8 cellular contexts compared by ENCODE assay signal in the genomic region with DNA sequence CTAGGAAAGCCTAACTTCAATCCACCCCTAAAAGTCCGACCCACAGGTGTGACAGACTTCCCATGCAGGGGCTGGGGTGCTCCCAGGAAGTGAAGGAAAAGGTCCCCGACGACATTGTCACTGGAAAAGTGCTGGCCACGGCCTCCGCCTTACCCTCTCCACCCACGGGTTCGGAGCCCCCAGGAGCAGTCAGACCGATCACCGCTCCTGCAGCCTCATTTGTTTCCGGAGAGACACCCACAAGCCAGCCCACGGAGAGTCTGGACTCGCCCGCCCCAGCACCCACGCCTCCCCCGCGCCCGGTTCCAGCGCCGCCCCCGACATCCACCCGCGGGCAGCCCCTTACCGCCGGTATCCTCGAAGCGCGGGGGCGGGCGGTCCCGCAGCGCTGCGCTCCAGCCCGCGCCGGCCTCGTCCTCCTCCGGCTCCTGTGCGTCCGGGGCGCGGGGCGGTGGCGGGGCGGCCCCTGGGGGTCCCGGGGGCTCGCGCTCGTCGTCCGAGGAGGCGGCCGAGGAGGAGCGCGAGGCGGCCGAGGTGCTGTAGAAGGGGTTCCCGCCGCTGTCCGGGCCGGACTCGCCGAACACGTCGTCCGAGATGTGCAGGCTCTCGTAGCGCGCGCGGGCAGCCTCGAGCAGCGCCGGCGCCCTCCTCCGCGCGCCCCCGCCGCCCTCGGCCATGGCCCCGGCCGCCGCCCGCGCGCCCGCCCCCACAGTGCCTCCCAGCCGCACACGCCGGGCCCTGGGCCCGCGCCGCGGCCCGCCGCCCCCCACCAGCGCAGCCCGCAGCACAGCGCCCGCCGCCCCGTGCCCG. TPM values are rescaled to one million over a fixed set of nuclear protein-coding genes. Genes with fewer than 3 reads are reported as not detected.
DNase-seq lines count a peak whose midpoint lies in the region; ATAC-seq, FAIRE-seq and TF ChIP-seq lines count a peak whose summit lies in the region.

No MANE protein-coding gene starts in this region.

- no peak for TF ChIP-seq EP300 in HepG2 (IDR thresholded peaks at IDR 0.05; ENCODE audit: low read depth in 2 of 2, low read length in 2 of 2)
- no peak for TF ChIP-seq EP300 in HepG2 (CRISPR knock-in tag; IDR thresholded peaks at IDR 0.05; ENCODE audit: borderline replicate concordance)

- no peak for ATAC-seq in activated naive CD8-positive, alpha-beta T cell treated with anti-CD3 and anti-CD28 coated beads, Interleukin-2, amount 50 U/mL, for 24 hours
- ATAC-seq in HepG2 (no peak; the same call in 2 of the 3 replicates), HG02981 (IDR thresholded peaks at IDR 0.05; ENCODE audit: unreplicated experiment) (no peak)

- POLR2A ChIA-PET in HEK293 (lab: Yijun Ruan, JAX) (interaction anchor here (1.1 kb wide), 1 partner anchor 90 kb away, joined by 3 read pairs; no protein-coding TSS in a partner anchor), HepG2 (lab: Yijun Ruan, JAX) (no interaction called here)

- H3K4me3 ChIP-seq in HEK293 (ENCODE audit: low read depth, low read length) (peak overlapping the region; percentile 48), HepG2 (replicated peaks in 1 of 3; ENCODE audit: insufficient read depth in 1 of 3, low read depth in 2 of 3, low read length in 3 of 3) (peak overlapping the region in 2 of 3 experiments; percentile 9 to 58; a peak in 1 of 6 replicates), urinary bladder (ENCODE audit: low read depth, low read length) (peak overlapping the region; percentile 75), lower leg skin (ENCODE audit: low read depth, poor library complexity, severe bottlenecking) (no peak overlapping the region)

- no peak overlapping the region for H3K9ac ChIP-seq in HepG2 (ENCODE audit: insufficient read depth, low read depth, low read length)

- H3K36me3 Mint-ChIP-seq in activated naive CD8-positive, alpha-beta T cell treated with anti-CD3 and anti-CD28 coated beads, Interleukin-2, amount 50 U/mL, for 24 hours (ENCODE audit: low read depth): peaks cover 2% of the 10 kb centered on the region

- DNase-seq in AG08396 (ENCODE audit: low spot score) (peak; percentile 39), HepG2 (ENCODE audit: low spot score) (no peak), NAMALWA (ENCODE audit: low spot score) (no peak), lower leg skin (ENCODE audit: low spot score in 2 of 2) (no peak)
- no peak for DNase-seq in activated naive CD8-positive, alpha-beta T cell treated with anti-CD3 and anti-CD28 coated beads, Interleukin-2, amount 50 U/mL, for 24 hours

- no peak for TF ChIP-seq POLR2A in HepG2 (IDR thresholded peaks at IDR 0.05; ENCODE audit: insufficient read depth in 1 of 2, low read depth in 2 of 2, low read length in 2 of 2)
- no peak for TF ChIP-seq POLR2A in lower leg skin (IDR thresholded peaks at IDR 0.05)

- H4K20me1 ChIP-seq in HepG2 (ENCODE audit: insufficient read depth, low read length): peaks cover 3% of the 10 kb centered on the region; the same call in 1 of the 2 replicates

- H3K27ac ChIP-seq in HEK293 (ENCODE audit: extremely low read depth, low read depth, low read length): no peak overlapping the region; the same call in 1 of the 2 replicates
- H3K27ac ChIP-seq in HepG2 (ENCODE audit: extremely low read length, insufficient read depth, low read length): no peak overlapping the region
- no peak overlapping the region for H3K27ac ChIP-seq in urinary bladder (ENCODE audit: low read depth)

- no peak for TF ChIP-seq RAD21 in HepG2 (CRISPR knock-in tag; IDR thresholded peaks at IDR 0.05)

- CTCF ChIA-PET in HEK293 (lab: Yijun Ruan, JAX) (no interaction called here), HepG2 (lab: Yijun Ruan, JAX; ENCODE audit: low intra/inter-chr PET ratio, low total read pairs) (no interaction called here)

- H3K9me3 ChIP-seq in HEK293 (ENCODE audit: control insufficient read depth, insufficient read depth, low read depth, low read length) (no peaks in the 10 kb centered on the region), HepG2 (ENCODE audit: low read length) (no peaks in the 10 kb centered on the region)

- peaks cover 9 to 41% of the 10 kb centered on the region in 2 experiments; a peak in 4 of 5 replicates for H3K27me3 ChIP-seq in HepG2 (ENCODE audit: control insufficient read depth in 1 of 2, insufficient read depth in 2 of 2, low read length in 2 of 2)

- WGBS in HepG2 (ENCODE audit: low lambda C conversion rate): 16% methylated on average over 36 of the region's 103 CpGs
- 2% methylated on average over 95 of the region's 103 CpGs for WGBS in urinary bladder
- WGBS in lower leg skin, 2 donors: 2 to 7% methylated on average over 4 to 22 of the region's 103 CpGs

- TF ChIP-seq CTCF in HEK293 (tag by site-specific recombination; IDR thresholded peaks at IDR 0.05) (no peak), HepG2 (CRISPR knock-in tag; IDR thresholded peaks at IDR 0.05) (no peak), lower leg skin (IDR thresholded peaks at IDR 0.05) (no peak)

- H3K36me3 ChIP-seq in HEK293 (ENCODE audit: control insufficient read depth in 2 of 2, insufficient read depth in 1 of 2, low read length in 2 of 2) (no peaks in the 10 kb centered on the region), HepG2 (replicated peaks in 1 of 2; ENCODE audit: control insufficient read depth in 1 of 2, insufficient read depth in 2 of 2, low read length in 2 of 2) (no peaks in the 10 kb centered on the region), urinary bladder (ENCODE audit: insufficient read depth) (no peaks in the 10 kb centered on the region)

- intact Hi-C loops in HepG2 (cut with micrococcal nuclease; ENCODE audit: unreplicated experiment) (no loop called here), lower leg skin (cut with DNase I; ENCODE audit: low total_unique reads) (no loop called here)

- in situ Hi-C loops in HepG2 (cut with HindIII; ENCODE audit: extremely low pct_ligation_motif_present, low pct_unique_long_range_greater_than_20kb): no loop called here

- peaks cover 12% of the 10 kb centered on the region for H3K4me1 Mint-ChIP-seq in activated naive CD8-positive, alpha-beta T cell treated with anti-CD3 and anti-CD28 coated beads, Interleukin-2, amount 50 U/mL, for 24 hours

- no TSS peak for BruUV-seq in HepG2 (replicated peaks; lab: Mats Ljungman, UMichigan)

- H3K4me1 ChIP-seq in HEK293 (ENCODE audit: control insufficient read depth, insufficient read depth, low read length) (no peaks in the 10 kb centered on the region; the same call in 1 of the 2 replicates), HepG2 (ENCODE audit: insufficient read depth, low read length) (no peaks in the 10 kb centered on the region), urinary bladder (ENCODE audit: insufficient read depth) (no peaks in the 10 kb centered on the region)

- no peaks in the 10 kb centered on the region for H3K79me2 ChIP-seq in HepG2 (ENCODE audit: insufficient read depth, low read length)

- H3K4me3 Mint-ChIP-seq in activated naive CD8-positive, alpha-beta T cell treated with anti-CD3 and anti-CD28 coated beads, Interleukin-2, amount 50 U/mL, for 24 hours: peak overlapping the region; percentile 38

- peaks cover 58% of the 10 kb centered on the region for H3K27me3 Mint-ChIP-seq in activated naive CD8-positive, alpha-beta T cell treated with anti-CD3 and anti-CD28 coated beads, Interleukin-2, amount 50 U/mL, for 24 hours

- H3K9me3 Mint-ChIP-seq in activated naive CD8-positive, alpha-beta T cell treated with anti-CD3 and anti-CD28 coated beads, Interleukin-2, amount 50 U/mL, for 24 hours: peaks cover 5% of the 10 kb centered on the region

- no peak overlapping the region for H3K4me2 ChIP-seq in HepG2 (ENCODE audit: low read depth, low read length)

- FAIRE-seq in HepG2 (lab: Jason Lieb, UNC): no peak

- H3K27ac Mint-ChIP-seq in activated naive CD8-positive, alpha-beta T cell treated with anti-CD3 and anti-CD28 coated beads, Interleukin-2, amount 50 U/mL, for 24 hours: no peak overlapping the region

- no peak overlapping the region for H2AFZ ChIP-seq in HepG2 (ENCODE audit: low read length)

TF ChIP-seq in HEK293, 187 proteins besides CTCF, POLR2A, EP300 and RAD21 (continues in another document):
- peak; percentile 46 for TF ChIP-seq GLIS2 (tag by site-specific recombination; IDR thresholded peaks at IDR 0.05)
- peak; percentile 67 for TF ChIP-seq SP2 (tag by site-specific recombination; IDR thresholded peaks at IDR 0.05)
- no peak for TF ChIP-seq ZNF354C (tag by site-specific recombination; IDR thresholded peaks at IDR 0.05; ENCODE audit: borderline replicate concordance, low read depth)

RNA-seq across cellular contexts. Expression of gene PGBD5, which starts 0.7 kb away (rescaled TPM):
- total RNA-seq in HepG2 (2016; rRNA removed; fragmentation: Illumina TruSeq; extraction: Trizol) (0.13 TPM in 2 replicates), urinary bladder (2.5 TPM), lower leg skin (1 to 10 TPM in 1 of 4 donors, under 1 TPM in 3; 0.04 to 1.6 (median 0.11) TPM)
- not detected in 2 replicates for total RNA-seq in HepG2 (2016; cell fraction: cytosol; rRNA removed; fragmentation: Illumina TruSeq; extraction: Trizol; ENCODE audit: low read depth)
- total RNA-seq in HepG2 (2016; cell fraction: insoluble cytoplasmic fraction; rRNA removed; fragmentation: Illumina TruSeq; extraction: Trizol): 0.13 and 0.15 TPM in 2 replicates
- 0.10 and 0.12 TPM in 2 replicates for total RNA-seq in HepG2 (2016; cell fraction: membrane; rRNA removed; fragmentation: Illumina TruSeq; extraction: Trizol)
- 0.06 and 0.13 TPM in 2 replicates for total RNA-seq in HepG2 (2016; cell fraction: nucleus; rRNA removed; fragmentation: Illumina TruSeq; extraction: Trizol)
- polyA plus RNA-seq in HepG2 (2011; rRNA removed) (0.04 and 0.07 TPM in 2 replicates), urinary bladder (0.52 TPM)
- polyA plus RNA-seq in HepG2 (2011; cell fraction: cytosol; rRNA removed): 0.05 and 0.08 TPM in 2 replicates
- 0.02 and 0.10 TPM in 2 replicates for polyA plus RNA-seq in HepG2 (2011; cell fraction: nucleus; rRNA removed)
- not detected in 2 replicates for polyA plus RNA-seq in HepG2 (2012)
- 0.02 TPM in 1 of 2 replicates, not detected in the other for polyA plus RNA-seq in HepG2 (2016; cell fraction: cytosol; fragmentation: Illumina TruSeq; extraction: Trizol; ENCODE audit: low read depth)
- 0.15 and 0.34 TPM in 2 replicates for polyA plus RNA-seq in HepG2 (2016; cell fraction: insoluble cytoplasmic fraction; fragmentation: Illumina TruSeq; extraction: Trizol; ENCODE audit: low read depth)
- 0.05 and 0.16 TPM in 2 replicates for polyA plus RNA-seq in HepG2 (2016; cell fraction: membrane; fragmentation: Illumina TruSeq; extraction: Trizol; ENCODE audit: low read depth)
- polyA plus RNA-seq in HepG2 (2016; cell fraction: nucleus; fragmentation: Illumina TruSeq; extraction: Trizol; ENCODE audit: insufficient read depth, low read depth): 0.04 TPM in 1 of 2 replicates, not detected in the other
- 0.20 and 4.5 TPM in 2 replicates for polyA minus RNA-seq in HepG2 (2011; rRNA and poly(A)+ RNA removed; ENCODE audit: low replicate concordance)
- not detected in 2 replicates for polyA minus RNA-seq in HepG2 (2011; cell fraction: cytosol; rRNA and poly(A)+ RNA removed)
- polyA minus RNA-seq in HepG2 (2011; cell fraction: nucleus; rRNA and poly(A)+ RNA removed): 0.39 TPM in 1 of 2 replicates, not detected in the other
